20 cellular contexts compared by ENCODE assay signal in the genomic region with DNA sequence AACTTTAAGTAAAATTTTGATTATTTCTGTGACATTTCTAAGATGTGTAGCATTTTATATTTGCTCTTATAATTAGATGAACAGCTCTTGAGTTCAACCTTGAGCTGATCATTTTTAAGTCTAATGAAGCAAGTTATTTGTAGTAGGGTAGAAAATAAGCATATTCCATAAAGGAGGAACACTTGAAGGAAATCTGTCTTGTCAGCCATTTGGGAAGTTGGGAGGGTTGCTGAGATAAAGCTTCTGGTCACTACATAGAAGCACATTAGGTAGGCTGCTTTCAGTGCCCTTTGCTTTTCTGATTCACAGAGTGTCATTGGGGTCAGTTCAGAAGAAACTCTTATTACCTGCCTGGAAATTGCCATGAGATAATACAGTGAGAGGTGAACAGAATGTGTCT. TPM values are rescaled to one million over a fixed set of nuclear protein-coding genes. Genes with fewer than 3 reads are reported as not detected.
DNase-seq lines count a peak whose midpoint lies in the region; ATAC-seq, FAIRE-seq and TF ChIP-seq lines count a peak whose summit lies in the region.
"Had no signal": no experiment of that assay in that cellular context is flagged by ENCODE, and none has a peak within 500 bp of the region (broad histone marks: within the 10 kb centered on the region; RNA-seq: fewer than 3 reads in every experiment).

No MANE protein-coding gene starts in this region.

- BruUV-seq in Calu3 (replicated peaks; lab: Mats Ljungman, UMichigan): TSS peak; percentile 18

- H3K9me3 Mint-ChIP-seq in Calu3 (ENCODE audit: low read depth, unreplicated experiment) (no peaks in the 10 kb centered on the region), memory B cell (no peaks in the 10 kb centered on the region)
- H3K9me3 Mint-ChIP-seq: CD4-positive, alpha-beta T cell; GM23338; HFFc6 had no signal

- H3K27ac Mint-ChIP-seq in Calu3 (ENCODE audit: unreplicated experiment) (no peak overlapping the region), T-helper 17 cell (peak overlapping the region; percentile 62), memory B cell (peak overlapping the region; percentile 24)
- H3K27ac Mint-ChIP-seq: CD4-positive, alpha-beta T cell; GM23338; HFFc6 had no signal

- DNase-seq in A549 (ENCODE audit: low read depth in 1 of 2, low spot score in 1 of 2): no peak
- DNase-seq in Calu3: no peak
- DNase-seq in T-helper 17 cell: no peak
- DNase-seq in memory B cell (ENCODE audit: low spot score in 2 of 2): no peak
- DNase-seq in NCI-H1105 treated with DMSO at 0.1 percent for 48 hours (lab: John Stamatoyannopoulos, UW): no peak
- no peak for DNase-seq in HPDE6-E6E7 (ENCODE audit: extremely low spot score)
- DNase-seq in effector CD4-positive, alpha-beta T cell: no peak
- DNase-seq: AML-193; Caco-2; CD4-positive, alpha-beta T cell; DMS153; DMS79; GDM1; HCEC 1CT; HFFc6; KBM-7 had no signal

- POLR2A ChIA-PET in A549 (lab: Yijun Ruan, JAX): no interaction called here

- H3K4me2 ChIP-seq in A549: no peak overlapping the region
- H3K4me2 ChIP-seq: GM23338 had no signal

- H3K9me3 ChIP-seq in A549 (no peaks in the 10 kb centered on the region), T-helper 17 cell (ENCODE audit: control insufficient read depth, low read length, poor library complexity, severe bottlenecking) (no peaks in the 10 kb centered on the region)
- H3K9me3 ChIP-seq: Caco-2 had no signal

- no peaks in the 10 kb centered on the region for H3K4me1 ChIP-seq in A549
- H3K4me1 ChIP-seq: Caco-2 had no signal

- no peak for TF ChIP-seq RAD21 in A549 (conservative IDR thresholded peaks at IDR 0.05 in 1 of 2, IDR thresholded peaks at IDR 0.05 in 1 of 2)

- H3K36me3 Mint-ChIP-seq in Calu3 (ENCODE audit: insufficient read depth, unreplicated experiment) (peaks cover 59% of the 10 kb centered on the region), T-helper 17 cell (ENCODE audit: low read depth) (no peaks in the 10 kb centered on the region), memory B cell (peaks cover 21% of the 10 kb centered on the region)

- no peak for ATAC-seq in A549
- no peak for ATAC-seq in T-helper 17 cell
- ATAC-seq in memory B cell (ENCODE audit: low read depth): no peak
- ATAC-seq: GM23338 had no signal

- TF ChIP-seq POLR2A in A549 (IDR thresholded peaks at IDR 0.05; ENCODE audit: low read length): no peak

- CTCF ChIA-PET in A549 (lab: Yijun Ruan, JAX) (no interaction called here), Calu3 (lab: Charles Lee) (no interaction called here)

- H3K4me1 Mint-ChIP-seq in Calu3 (ENCODE audit: low read depth, unreplicated experiment): no peaks in the 10 kb centered on the region
- no peaks in the 10 kb centered on the region for H3K4me1 Mint-ChIP-seq in T-helper 17 cell
- H3K4me1 Mint-ChIP-seq in memory B cell: no peaks in the 10 kb centered on the region
- H3K4me1 Mint-ChIP-seq: GM23338 had no signal

- H3K27me3 Mint-ChIP-seq in Calu3 (ENCODE audit: unreplicated experiment) (no peaks in the 10 kb centered on the region), T-helper 17 cell (no peaks in the 10 kb centered on the region), memory B cell (no peaks in the 10 kb centered on the region)
- H3K27me3 Mint-ChIP-seq: CD4-positive, alpha-beta T cell had no signal

- TF ChIP-seq CTCF in A549 (IDR thresholded peaks at IDR 0.05) (no peak), Calu3 (IDR thresholded peaks at IDR 0.05; ENCODE audit: unreplicated experiment) (no peak)

- TF ChIP-seq EP300 in A549 (IDR thresholded peaks at IDR 0.05): no peak

- intact Hi-C loops in Calu3 (cut with micrococcal nuclease; ENCODE audit: unreplicated experiment): no loop called here

- H3K27ac ChIP-seq in A549: no peak overlapping the region
- H3K27ac ChIP-seq: C4-2B had no signal

- no peak overlapping the region for H3K4me3 Mint-ChIP-seq in Calu3 (ENCODE audit: low read depth, unreplicated experiment)
- no peak overlapping the region for H3K4me3 Mint-ChIP-seq in T-helper 17 cell
- H3K4me3 Mint-ChIP-seq in memory B cell: no peak overlapping the region
- H3K4me3 Mint-ChIP-seq: CD4-positive, alpha-beta T cell; GM23338; HFFc6 had no signal

- FAIRE-seq in A549 (lab: Jason Lieb, UNC): no peak
- FAIRE-seq: A204.1, H54 had no signal

- H3K4me3 ChIP-seq in A549: no peak overlapping the region
- H3K4me3 ChIP-seq: GM23338 had no signal

TF ChIP-seq in A549, 52 proteins besides CTCF, POLR2A, EP300 and RAD21:
- TF ChIP-seq, protein P1, sequence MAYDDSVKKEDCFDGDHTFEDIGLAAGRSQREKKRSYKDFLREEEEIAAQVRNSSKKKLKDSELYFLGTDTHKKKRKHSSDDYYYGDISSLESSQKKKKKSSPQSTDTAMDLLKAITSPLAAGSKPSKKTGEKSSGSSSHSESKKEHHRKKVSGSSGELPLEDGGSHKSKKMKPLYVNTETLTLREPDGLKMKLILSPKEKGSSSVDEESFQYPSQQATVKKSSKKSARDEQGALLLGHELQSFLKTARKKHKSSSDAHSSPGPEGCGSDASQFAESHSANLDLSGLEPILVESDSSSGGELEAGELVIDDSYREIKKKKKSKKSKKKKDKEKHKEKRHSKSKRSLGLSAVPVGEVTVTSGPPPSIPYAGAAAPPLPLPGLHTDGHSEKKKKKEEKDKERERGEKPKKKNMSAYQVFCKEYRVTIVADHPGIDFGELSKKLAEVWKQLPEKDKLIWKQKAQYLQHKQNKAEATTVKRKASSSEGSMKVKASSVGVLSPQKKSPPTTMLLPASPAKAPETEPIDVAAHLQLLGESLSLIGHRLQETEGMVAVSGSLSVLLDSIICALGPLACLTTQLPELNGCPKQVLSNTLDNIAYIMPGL (CRISPR knock-in tag; IDR thresholded peaks at IDR 0.05; ENCODE audit: borderline replicate concordance): no peak
- no peak for TF ChIP-seq CBX8 (IDR thresholded peaks at IDR 0.05)
- no peak for TF ChIP-seq RFX5 (IDR thresholded peaks at IDR 0.05)
- TF ChIP-seq MAFK (IDR thresholded peaks at IDR 0.05; ENCODE audit: partially characterized antibody): peak; percentile 69

RNA-seq across cellular contexts. Expression of a gene that starts 44.1 kb away (rescaled TPM):
- 23.6 and 23.7 TPM in 2 replicates for polyA plus RNA-seq in A549 (2011; rRNA removed)
- 6.0 and 7.1 TPM in 2 replicates for polyA plus RNA-seq in A549 (2012; cell fraction: cytosol; rRNA removed)
- 4.4 and 4.8 TPM in 2 replicates for polyA plus RNA-seq in A549 (2012; cell fraction: nucleus; rRNA removed)
- 10.4 to 11.6 TPM (median 10.9 TPM) in 3 replicates for polyA plus RNA-seq in A549 (2017; fragmentation: RNase III; extraction: RNeasy Plus Mini Kit Qiagen cat#74134 plus additional on column Dnase treatment)
- 19.5 and 21.0 TPM in 2 replicates for polyA minus RNA-seq in A549 (2011; rRNA and poly(A)+ RNA removed)
- total RNA-seq in Calu3 (2022): 35.2 and 38.4 TPM in 2 replicates
- total RNA-seq in T-helper 17 cell: 10 to 100 TPM; 17.0 to 21.0 TPM

RNA-seq across cellular contexts. Expression of a gene that starts 45.6 kb away (rescaled TPM):
- 18.0 and 26.2 TPM in 2 replicates for polyA plus RNA-seq in A549 (2011; rRNA removed)
- polyA plus RNA-seq in A549 (2012; cell fraction: cytosol; rRNA removed): 10.5 and 10.7 TPM in 2 replicates
- polyA plus RNA-seq in A549 (2012; cell fraction: nucleus; rRNA removed): 3.0 and 4.7 TPM in 2 replicates
- 18.5 to 23.8 TPM (median 22.6 TPM) in 3 replicates for polyA plus RNA-seq in A549 (2017; fragmentation: RNase III; extraction: RNeasy Plus Mini Kit Qiagen cat#74134 plus additional on column Dnase treatment)
- 3.1 and 3.4 TPM in 2 replicates for polyA minus RNA-seq in A549 (2011; rRNA and poly(A)+ RNA removed)
- total RNA-seq in Calu3 (2022): 21.7 and 22.8 TPM in 2 replicates
- total RNA-seq in T-helper 17 cell: 10 to 100 TPM; 31.0 to 35.4 TPM
